ENCODE assay signal across 12 cellular contexts in the genomic region with DNA sequence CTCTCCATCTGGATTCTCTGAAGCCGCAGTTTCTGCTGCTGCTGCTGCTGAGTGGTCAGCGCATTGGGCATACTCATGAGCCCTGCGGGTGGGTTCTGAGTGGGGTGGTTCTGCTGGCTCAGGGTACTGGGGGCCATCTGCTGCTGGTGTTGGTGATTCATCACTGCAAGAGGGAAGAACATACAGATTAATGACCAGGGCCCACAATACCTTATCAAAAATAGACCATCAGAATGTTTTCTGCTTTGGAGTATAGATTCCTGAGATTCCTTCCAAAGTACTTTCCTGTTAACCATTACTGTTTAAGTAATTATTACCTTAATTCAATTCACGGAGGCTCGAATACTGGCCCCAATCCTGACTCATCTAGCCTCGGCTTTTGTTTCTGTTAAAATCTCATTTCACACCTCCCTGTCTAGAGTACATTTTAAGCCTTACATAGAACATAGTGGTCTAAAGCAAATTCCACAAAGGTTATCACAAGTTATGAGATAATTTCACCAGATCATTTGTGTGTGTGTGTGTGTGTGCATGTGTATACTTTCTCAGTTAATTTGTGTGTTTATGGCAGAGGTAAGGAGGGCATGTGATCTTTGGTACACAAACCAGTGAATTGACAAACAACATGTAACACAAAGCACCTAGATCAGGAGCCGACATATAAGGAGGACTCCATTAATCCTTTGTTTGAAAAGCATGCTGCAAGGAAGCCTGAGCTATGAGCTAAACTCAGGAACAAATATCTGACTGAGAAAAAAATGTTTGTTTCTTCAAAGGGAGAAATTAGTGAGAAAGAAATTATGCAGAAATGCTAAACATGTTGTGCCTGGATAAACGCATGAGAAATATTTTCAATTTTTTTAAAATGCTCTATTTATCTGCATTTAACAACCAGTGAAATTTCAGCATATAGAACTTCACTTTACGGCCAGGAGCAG.
A peak's percentile ranks its signal among the peaks of the same experiment; 100 is the strongest.
DNase-seq lines count a peak whose midpoint lies in the region; ATAC-seq and TF ChIP-seq lines count a peak whose summit lies in the region.
"Had no signal": no experiment of that assay in that cellular context is flagged by ENCODE, and none has a peak within 500 bp of the region (broad histone marks: within the 10 kb centered on the region; RNA-seq: fewer than 3 reads in every experiment).

No MANE protein-coding gene starts in this region.

- H4K91ac ChIP-seq in mesenchymal stem cell (ENCODE audit: low read length): peak overlapping the region; percentile 18

- H3K4me3 ChIP-seq in mesenchymal stem cell (ENCODE audit: insufficient read depth in 1 of 2, low read depth in 1 of 2, low read length in 2 of 2): peak overlapping the region in 1 of 2 experiments; percentile 46

- H2BK5ac ChIP-seq in mesenchymal stem cell (ENCODE audit: low read depth, low read length, poor library complexity, severe bottlenecking): peak overlapping the region; percentile 95

- H4K8ac ChIP-seq in mesenchymal stem cell (ENCODE audit: low read length): peak overlapping the region; percentile 79

- peak overlapping the region in 1 of 2 experiments; percentile 80 for H3K18ac ChIP-seq in mesenchymal stem cell (ENCODE audit: low read depth in 1 of 2, low read length in 2 of 2)

- H3K14ac ChIP-seq in mesenchymal stem cell (ENCODE audit: low read length in 2 of 2): no peak overlapping the region

- H3K4me2 ChIP-seq in mesenchymal stem cell (ENCODE audit: low read length, poor library complexity, severe bottlenecking): peak overlapping the region; percentile 56

- no peak overlapping the region for H3K4me3 Mint-ChIP-seq in brain

- H3K9me3 Mint-ChIP-seq in brain: peaks cover 0 to 2% (median 0%) of the 10 kb centered on the region in 5 experiments

- no peak for ATAC-seq in GM19452 (IDR thresholded peaks at IDR 0.05; ENCODE audit: unreplicated experiment)
- ATAC-seq in GM21526 (IDR thresholded peaks at IDR 0.05; ENCODE audit: low FRiP score, unreplicated experiment): no peak

- no peaks in the 10 kb centered on the region for H3K9me3 ChIP-seq in mesenchymal stem cell (ENCODE audit: control insufficient read depth, low read length)

- H3K79me1 ChIP-seq in mesenchymal stem cell (replicated peaks; ENCODE audit: low read length, poor library complexity, severe bottlenecking): peaks cover 5% of the 10 kb centered on the region

- H3K4me1 ChIP-seq in mesenchymal stem cell (ENCODE audit: control insufficient read depth, insufficient read depth, low read depth, low read length): peaks cover 9% of the 10 kb centered on the region

- H3K4ac ChIP-seq in mesenchymal stem cell (ENCODE audit: low read depth in 1 of 2, low read length in 2 of 2): no peak overlapping the region

- H2AFZ ChIP-seq in mesenchymal stem cell (ENCODE audit: low read depth, low read length): no peak overlapping the region

- H2BK120ac ChIP-seq in mesenchymal stem cell (ENCODE audit: low read depth, low read length): peak overlapping the region; percentile 81

- H3K36me3 Mint-ChIP-seq in brain: peaks cover 14% of the 10 kb centered on the region

- WGBS in mesenchymal stem cell: 54% methylated on average over 9 of the region's 9 CpGs

- peak overlapping the region in 3 of 5 experiments; percentile 20 to 88 (median 46) for H3K27ac Mint-ChIP-seq in brain

- peak overlapping the region; percentile 100 for H3K27ac ChIP-seq in mesenchymal stem cell (ENCODE audit: low read length, poor library complexity, severe bottlenecking)

- peak overlapping the region; percentile 99 for H2AK5ac ChIP-seq in mesenchymal stem cell (ENCODE audit: low read length, severe bottlenecking)

- no peaks in the 10 kb centered on the region for H3K27me3 ChIP-seq in mesenchymal stem cell (ENCODE audit: control insufficient read depth in 1 of 2, insufficient read depth in 1 of 2, low read length in 2 of 2)

- TF ChIP-seq CTCF in brain (conservative IDR thresholded peaks at IDR 0.05): no peak

- DNase-seq in A172 (ENCODE audit: low spot score): peak; percentile 92
- peak; percentile 36 for DNase-seq in HT1080 (ENCODE audit: low read depth)
- peak; percentile 45 for DNase-seq in mesenchymal stem cell
- no peak for DNase-seq in dedifferentiated amniotic fluid mesenchymal stem cell (ENCODE audit: extremely low spot score)
- no peak for DNase-seq in superior temporal gyrus (ENCODE audit: extremely low spot score)
- DNase-seq: activated CD8-positive, alpha-beta memory T cell treated with anti-CD3 and anti-CD28 coated beads, Interleukin-2, amount 50 U/mL, for 4 hours; NCI-H1048; NCI-H524 treated with DMSO at 0.1 percent for 48 hours; SHP77 had no signal

- H3K9ac ChIP-seq in mesenchymal stem cell (ENCODE audit: low read length): no peak overlapping the region

- no peak overlapping the region for H3K23ac ChIP-seq in mesenchymal stem cell (ENCODE audit: low read length in 2 of 2)

- peaks cover 70% of the 10 kb centered on the region for H3K4me1 Mint-ChIP-seq in brain

- peak overlapping the region; percentile 63 for H2BK15ac ChIP-seq in mesenchymal stem cell (ENCODE audit: low read depth, poor library complexity, severe bottlenecking)

- no peaks in the 10 kb centered on the region for H3K27me3 Mint-ChIP-seq in brain

- peak overlapping the region in 1 of 2 experiments; percentile 52 for H2BK12ac ChIP-seq in mesenchymal stem cell (ENCODE audit: low read length in 2 of 2)

- H3K36me3 ChIP-seq in mesenchymal stem cell (ENCODE audit: control insufficient read depth in 1 of 2, insufficient read depth in 2 of 2, low read depth in 1 of 2, low read length in 2 of 2): peaks cover 0 to 57% of the 10 kb centered on the region in 2 experiments

Comparison
In these comparisons a context has a peak if more than half of its experiments do, and no peak if none do; other contexts are left out.
1. DNase-seq: peak in A172 (single experiment), HT1080 (single experiment) and mesenchymal stem cell (single experiment); none in dedifferentiated amniotic fluid mesenchymal stem cell (single experiment) and superior temporal gyrus (single experiment).